ENCODE assay signal across 23 cellular contexts in the genomic region with DNA sequence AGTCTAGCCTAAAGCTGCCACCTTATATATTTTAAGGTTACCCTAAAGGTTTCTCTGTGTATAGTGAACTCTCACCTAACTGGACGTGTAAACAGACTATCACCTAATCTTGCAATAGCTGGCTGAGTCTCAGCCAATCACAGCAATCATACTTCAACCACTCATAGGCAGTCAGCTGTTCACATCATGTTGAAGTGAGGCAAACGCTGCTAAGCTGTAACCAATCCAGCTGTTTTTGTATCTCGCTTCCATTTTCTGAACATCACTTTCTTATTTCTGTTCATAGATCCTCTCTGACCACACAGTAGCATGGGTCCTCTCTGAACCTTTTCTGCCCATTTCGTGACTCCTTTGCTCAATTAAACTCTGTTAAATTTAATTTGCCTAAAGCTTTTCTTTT.
"Had no signal": no experiment of that assay in that cellular context is flagged by ENCODE, and none has a peak within 500 bp of the region (broad histone marks: within the 10 kb centered on the region; RNA-seq: fewer than 3 reads in every experiment).

No MANE protein-coding gene starts in this region.

- H3K4me1 ChIP-seq: lower lobe of right lung, pancreas, prostate gland, sigmoid colon, spleen, stomach, testis, thyroid gland, transverse colon, upper lobe of left lung had no signal

- DNase-seq: islet precursor cell; lower lobe of right lung; mammary epithelial cell; mesenchymal stem cell; naive thymus-derived CD8-positive, alpha-beta T cell; nucleus accumbens; pancreas; posterior cingulate gyrus; retina; right cardiac atrium; sigmoid colon; small intestine; spleen; stimulated activated CD4-positive, alpha-beta T cell treated with anti-CD3 and anti-CD28 coated beads, Interleukin-2, amount 100 ng/mL, for 48 hours; stimulated activated naive B cell treated with anti-CD40 and anti-IgM and Interleukin-4, amounts not matched to agents 10 μg/mL and 1 μg/mL and 100 μg/mL, for 72 hours; stimulated activated naive CD8-positive, alpha-beta T cell treated with anti-CD3 and anti-CD28 coated beads, Interleukin-15, Interleukin-2, amounts not matched to agents 100 U/mL and 50 U/mL, for 24 hours; stomach; testis; thyroid gland; transverse colon had no signal

- H3K27me3 ChIP-seq: hepatocyte, pancreas, sigmoid colon, spleen, stomach, testis, thyroid gland, transverse colon, upper lobe of left lung had no signal

- H3K79me2 ChIP-seq: hepatocyte had no signal

- H3K36me3 ChIP-seq: lower lobe of right lung, pancreas, prostate gland, sigmoid colon, spleen, stomach, thyroid gland, transverse colon, upper lobe of left lung had no signal

- H3K9me3 ChIP-seq: lower lobe of right lung, pancreas, prostate gland, sigmoid colon, testis, thyroid gland, transverse colon had no signal

- H3K27ac ChIP-seq: hepatocyte, lower lobe of right lung, pancreas, prostate gland, sigmoid colon, spleen, stomach, testis, thyroid gland, transverse colon, upper lobe of left lung had no signal

- H3K4me2 ChIP-seq: hepatocyte had no signal

- ATAC-seq: naive thymus-derived CD8-positive, alpha-beta T cell; pancreas; right cardiac atrium; stimulated activated naive B cell treated with anti-CD40 and anti-IgM and Interleukin-4, amounts not matched to agents 10 μg/mL and 1 μg/mL and 100 μg/mL, for 72 hours; stimulated activated naive CD8-positive, alpha-beta T cell treated with anti-CD3 and anti-CD28 coated beads, Interleukin-15, Interleukin-2, amounts not matched to agents 100 U/mL and 50 U/mL, for 24 hours had no signal

- H3K4me3 ChIP-seq: hepatocyte, lower lobe of right lung, pancreas, prostate gland, sigmoid colon, spleen, stomach, testis, thyroid gland, transverse colon, upper lobe of left lung had no signal

- H2AFZ ChIP-seq: hepatocyte had no signal
